14 cellular contexts compared by ENCODE assay signal in the genomic region with DNA sequence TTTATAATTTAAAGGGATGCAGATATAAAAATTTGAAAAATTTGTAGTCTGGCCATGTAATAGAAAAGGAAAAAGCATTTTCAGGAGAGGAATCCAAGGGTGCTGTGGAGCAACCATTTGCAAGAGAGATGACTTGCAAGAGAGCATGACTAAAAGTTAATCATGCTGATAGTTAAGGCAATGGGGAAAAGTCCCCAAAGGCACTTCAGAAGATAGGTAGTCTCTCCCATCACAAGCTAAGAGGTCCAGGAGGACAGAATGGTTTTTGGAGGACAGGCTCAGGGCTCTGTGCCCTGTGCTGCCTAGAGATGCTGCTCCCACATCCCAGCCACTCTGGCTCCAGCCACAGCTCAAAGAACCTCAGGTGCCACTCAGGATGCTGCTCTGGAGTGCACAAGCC.
"Had no signal": no experiment of that assay in that cellular context is flagged by ENCODE, and none has a peak within 500 bp of the region (broad histone marks: within the 10 kb centered on the region; RNA-seq: fewer than 3 reads in every experiment).

No MANE protein-coding gene starts in this region.

- H3K4me3 ChIP-seq: dorsolateral prefrontal cortex, gastroesophageal sphincter, sigmoid colon, suprapubic skin, upper lobe of left lung had no signal

- H3K27ac ChIP-seq: dorsolateral prefrontal cortex, gastroesophageal sphincter, sigmoid colon, suprapubic skin, upper lobe of left lung had no signal

- H3K4me1 ChIP-seq: gastroesophageal sphincter, sigmoid colon, upper lobe of left lung had no signal

- H3K9me3 ChIP-seq: gastroesophageal sphincter, sigmoid colon, suprapubic skin, upper lobe of left lung had no signal

- DNase-seq: activated CD4-positive, alpha-beta T cell treated with anti-CD3 and anti-CD28 coated beads, Interleukin-2, amount 50 U/mL, for 48 hours; activated CD8-positive, alpha-beta memory T cell treated with anti-CD3 and anti-CD28 coated beads, Interleukin-2, amount 10 ng/mL, durations not matched to agents 7 days and 5 days; activated effector memory CD4-positive, alpha-beta T cell treated with Interleukin-2 at 50 U/mL for 16 hours; activated naive CD8-positive, alpha-beta T cell treated with anti-CD3 and anti-CD28 coated beads for 36 hours; activated T-cell treated with anti-CD3 and anti-CD28 coated beads, Interleukin-2, amount 50 U/mL, for 24 hours; anterior cingulate cortex; dorsolateral prefrontal cortex; left ventricle myocardium superior; sigmoid colon; stimulated activated CD4-positive, alpha-beta T cell treated with anti-CD3 and anti-CD28 coated beads, Interleukin-2, amount 100 ng/mL, for 24 hours; stimulated activated naive CD4-positive, alpha-beta T cell; upper lobe of left lung had no signal

- ATAC-seq: activated CD8-positive, alpha-beta memory T cell treated with anti-CD3 and anti-CD28 coated beads, Interleukin-2, amount 10 ng/mL, durations not matched to agents 7 days and 5 days; gastroesophageal sphincter; left ventricle myocardium superior had no signal

- H3K27me3 ChIP-seq: dorsolateral prefrontal cortex, gastroesophageal sphincter, sigmoid colon, suprapubic skin, upper lobe of left lung had no signal
